ENCODE assay signal across 1 cellular context in genomic region chr9:120040896-120041295, GRCh38.
TF ChIP-seq lines count a peak whose summit lies in the region.

No MANE protein-coding gene starts in this region.

TF ChIP-seq in H1, 55 proteins besides CTCF, POLR2A, EP300 and RAD21:
- TF ChIP-seq CBX5 (IDR thresholded peaks at IDR 0.05; ENCODE audit: low read depth, low read length) (no peak), SP2 (IDR thresholded peaks at IDR 0.05; ENCODE audit: low read length) (no peak), MAX (IDR thresholded peaks at IDR 0.05) (no peak), CHD2 (IDR thresholded peaks at IDR 0.05; ENCODE audit: low read length) (no peak), CREB1 (IDR thresholded peaks at IDR 0.05) (no peak), SAP30 (IDR thresholded peaks at IDR 0.05; ENCODE audit: insufficient read depth, insufficient replicate concordance, low read length) (no peak), MAFK (IDR thresholded peaks at IDR 0.05; ENCODE audit: low read depth, low read length) (no peak), KDM5A (IDR thresholded peaks at IDR 0.05; ENCODE audit: low read length) (no peak), SRF (IDR thresholded peaks at IDR 0.05; ENCODE audit: low read depth, low read length) (no peak), FOSL1 (IDR thresholded peaks at IDR 0.05; ENCODE audit: insufficient read depth, low read depth, low read length) (no peak), CHD1 (IDR thresholded peaks at IDR 0.05; ENCODE audit: low read depth, low read length) (no peak)
